ENCODE assay signal across 16 cellular contexts in the genomic region with DNA sequence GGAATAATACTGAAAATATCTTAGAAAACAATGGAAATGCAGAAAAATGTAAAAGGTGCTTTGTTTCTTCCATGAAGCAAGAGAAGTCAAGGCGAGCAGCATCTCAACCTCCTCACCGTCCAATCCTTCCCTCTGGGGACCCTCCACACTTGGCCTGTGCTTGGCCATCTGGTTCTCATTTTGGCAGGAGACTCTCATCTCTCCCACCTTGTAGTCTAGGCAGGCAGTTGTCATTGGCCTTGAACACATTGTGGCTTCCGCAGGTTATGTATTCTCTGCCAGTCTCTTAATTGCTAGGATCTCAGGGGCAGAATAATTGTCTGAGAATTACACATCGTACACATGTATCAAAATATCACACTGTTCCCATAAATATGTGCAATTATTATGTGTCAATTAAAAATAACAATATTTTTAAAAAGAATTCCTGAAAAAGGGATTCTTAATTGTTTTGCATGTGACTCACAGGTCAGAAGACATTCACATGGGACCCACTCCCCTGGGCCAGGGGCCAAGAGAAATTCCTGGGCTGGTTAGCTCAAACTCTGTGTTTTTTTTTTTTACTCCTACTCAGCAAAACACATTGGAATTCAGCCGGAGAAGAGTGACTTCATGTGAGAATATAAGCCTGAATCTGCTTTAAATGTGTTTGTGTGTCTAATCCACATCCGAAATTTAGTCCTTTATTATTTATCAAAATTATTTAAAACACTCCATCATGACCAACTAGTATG. TPM values are rescaled to one million over a fixed set of nuclear protein-coding genes. Genes with fewer than 3 reads are reported as not detected.
A peak's percentile ranks its signal among the peaks of the same experiment; 100 is the strongest.
DNase-seq lines count a peak whose midpoint lies in the region; ATAC-seq, FAIRE-seq and TF ChIP-seq lines count a peak whose summit lies in the region.
"Had no signal": no experiment of that assay in that cellular context is flagged by ENCODE, and none has a peak within 500 bp of the region (broad histone marks: within the 10 kb centered on the region; RNA-seq: fewer than 3 reads in every experiment).

No MANE protein-coding gene starts in this region.

- no peak for TF ChIP-seq CTCF in chondrocyte (IDR thresholded peaks at IDR 0.05)
- no peak for TF ChIP-seq CTCF in left lung (IDR thresholded peaks at IDR 0.05)

- H3K27me3 Mint-ChIP-seq in chondrocyte (ENCODE audit: low read depth) = no peaks in the 10 kb centered on the region

- FAIRE-seq in frontal cortex (lab: Jason Lieb, UNC) = no peak
- FAIRE-seq: pancreas had no signal

- H3K79me2 ChIP-seq in ACC112 (ENCODE audit: control insufficient read depth, insufficient read depth, low read length, unreplicated experiment) = no peaks in the 10 kb centered on the region

- peaks cover 12% of the 10 kb centered on the region for H3K4me1 ChIP-seq in ACC112 (ENCODE audit: control insufficient read depth, insufficient read depth, low read length, unreplicated experiment)
- no peaks in the 10 kb centered on the region for H3K4me1 ChIP-seq in left lung
- H3K4me1 ChIP-seq: HAP-1, pancreas had no signal

- ATAC-seq in left lung (peak; percentile 28), HG02642 (IDR thresholded peaks at IDR 0.05; ENCODE audit: poor library complexity, unreplicated experiment) (no peak), HG03460 (IDR thresholded peaks at IDR 0.05; ENCODE audit: unreplicated experiment) (no peak)
- ATAC-seq: pancreas had no signal

- H3K36me3 Mint-ChIP-seq in chondrocyte (ENCODE audit: low read depth) = no peaks in the 10 kb centered on the region

- no peaks in the 10 kb centered on the region for H3K27me3 ChIP-seq in ACC112 (ENCODE audit: insufficient read depth, low read length)
- H3K27me3 ChIP-seq in MG63 = no peaks in the 10 kb centered on the region
- peaks cover 0 to 16% of the 10 kb centered on the region in 2 donors for H3K27me3 ChIP-seq in left lung
- H3K27me3 ChIP-seq: pancreas had no signal

- H3K27ac ChIP-seq in ACC112 (ENCODE audit: low read depth, low read length) (peak overlapping the region; percentile 14; the same call in 1 of the 2 replicates), left lung (peak overlapping the region in 1 of 2 donors; percentile 10)
- H3K27ac ChIP-seq: pancreas, thoracic aorta had no signal

- no peaks in the 10 kb centered on the region for H3K9me3 Mint-ChIP-seq in chondrocyte (ENCODE audit: low read depth)

- H2AFZ ChIP-seq in ACC112 (ENCODE audit: low read length, unreplicated experiment) = peak overlapping the region; percentile 14

- H3K27ac Mint-ChIP-seq in chondrocyte (ENCODE audit: unreplicated experiment) = peak overlapping the region; percentile 81

- H3K9me3 ChIP-seq in MG63 (no peaks in the 10 kb centered on the region), left lung (no peaks in the 10 kb centered on the region)
- H3K9me3 ChIP-seq: HAP-1, pancreas, thoracic aorta had no signal

- intact Hi-C loops in left lung (cut with DNase I) = no loop called here

- peaks cover 25% of the 10 kb centered on the region for H3K4me1 Mint-ChIP-seq in chondrocyte (ENCODE audit: low read depth)

- peak; percentile 57 for DNase-seq in MG63
- no peak for DNase-seq in chondrocyte (ENCODE audit: low spot score)
- no peak for DNase-seq in left lung
- DNase-seq in frontal cortex (ENCODE audit: low spot score in 2 of 2) = no peak
- no peak for DNase-seq in SHP77 (lab: John Stamatoyannopoulos, UW)
- DNase-seq: activated CD8-positive, alpha-beta memory T cell treated with anti-CD3 and anti-CD28 coated beads for 24 hours; activated effector memory CD4-positive, alpha-beta T cell treated with anti-CD3 and anti-CD28 coated beads, Interleukin-2, amount 50 U/mL, for 16 hours; central memory CD4-positive, alpha-beta T cell; erythroblast; MV-4-11 had no signal

- H3K36me3 ChIP-seq in ACC112 (ENCODE audit: insufficient read depth, low read length) = no peaks in the 10 kb centered on the region
- H3K36me3 ChIP-seq in MG63 = no peaks in the 10 kb centered on the region
- H3K36me3 ChIP-seq in left lung = no peaks in the 10 kb centered on the region
- H3K36me3 ChIP-seq: HAP-1, pancreas, thoracic aorta had no signal

- H3K4me3 ChIP-seq in ACC112 (ENCODE audit: low read depth, low read length) (no peak overlapping the region), MG63 (no peak overlapping the region), left lung (no peak overlapping the region)
- H3K4me3 ChIP-seq: HAP-1, pancreas, thoracic aorta had no signal

- no peak overlapping the region for H3K4me3 Mint-ChIP-seq in chondrocyte (ENCODE audit: unreplicated experiment)

RNA-seq across cellular contexts. Expression of gene ANKRD62, which starts 14.0 kb away (rescaled TPM):
- not detected in 2 replicates for total RNA-seq in MG63 (2014; rRNA removed; shearing (Covaris generic); ENCODE audit: low replicate concordance)
- not detected in 3 replicates for total RNA-seq in chondrocyte
- total RNA-seq in left lung = under 1 TPM in 1 of 2 donors, not detected in 1; 0.20 TPM
- total RNA-seq in frontal cortex = not detected
- total RNA-seq: thoracic aorta had no signal
